Comparison of ENCODE assay signal across 22 cellular contexts in genomic region chr2:100683231-100683630, GRCh38.
DNase-seq lines count a peak whose midpoint lies in the region; ATAC-seq and TF ChIP-seq lines count a peak whose summit lies in the region.
"Had no signal": no experiment of that assay in that cellular context is flagged by ENCODE, and none has a peak within 500 bp of the region (broad histone marks: within the 10 kb centered on the region; RNA-seq: fewer than 3 reads in every experiment).

No MANE protein-coding gene starts in this region.

- H3K4me2 ChIP-seq in trophoblast cell (ENCODE audit: low read length): no peak overlapping the region
- H3K4me2 ChIP-seq: BLaER1 had no signal

- H3K14ac ChIP-seq in trophoblast cell (ENCODE audit: low read length): no peak overlapping the region

- no peak overlapping the region for H4K8ac ChIP-seq in trophoblast cell (ENCODE audit: low read depth, low read length)

- H2AFZ ChIP-seq in trophoblast cell (ENCODE audit: insufficient read depth, low read length, poor library complexity): no peak overlapping the region
- H2AFZ ChIP-seq: GM23248 had no signal

- CTCF ChIA-PET in activated CD8-positive, alpha-beta memory T cell treated with anti-CD3 and anti-CD28 coated beads, Interleukin-2, amount 10 ng/mL, durations not matched to agents 7 days and 5 days (lab: Charles Lee): no interaction called here

- H3K9me3 ChIP-seq in trophoblast cell (ENCODE audit: insufficient read depth, low read depth, low read length): peaks cover 2% of the 10 kb centered on the region

- H3K27ac Mint-ChIP-seq in chondrocyte (ENCODE audit: unreplicated experiment) (peak overlapping the region; percentile 28), mesothelial cell of epicardium (no peak overlapping the region)
- no peak overlapping the region for H3K27ac Mint-ChIP-seq in activated CD8-positive, alpha-beta memory T cell treated with anti-CD3 and anti-CD28 coated beads, Interleukin-2, amount 10 ng/mL, durations not matched to agents 7 days and 5 days
- H3K27ac Mint-ChIP-seq: B cell; CD4-positive, CD25-positive, alpha-beta regulatory T cell; CD8-positive, alpha-beta T cell had no signal

- H3K36me3 ChIP-seq in trophoblast cell (ENCODE audit: control insufficient read depth in 1 of 2, insufficient read depth in 2 of 2, low read length in 2 of 2): no peaks in the 10 kb centered on the region
- H3K36me3 ChIP-seq: BLaER1 had no signal

- no peak overlapping the region for H2AK5ac ChIP-seq in trophoblast cell (ENCODE audit: low read length)

- no peak for ATAC-seq in activated CD8-positive, alpha-beta memory T cell treated with anti-CD3 and anti-CD28 coated beads, Interleukin-2, amount 10 ng/mL, durations not matched to agents 7 days and 5 days
- ATAC-seq: CD8-positive, alpha-beta T cell; GM12878 had no signal

- H3K79me1 ChIP-seq in trophoblast cell (ENCODE audit: low read length): peaks cover 5% of the 10 kb centered on the region

- H3K9me3 Mint-ChIP-seq in chondrocyte (ENCODE audit: low read depth): peaks cover 38% of the 10 kb centered on the region
- H3K9me3 Mint-ChIP-seq in activated CD8-positive, alpha-beta memory T cell treated with anti-CD3 and anti-CD28 coated beads, Interleukin-2, amount 10 ng/mL, durations not matched to agents 7 days and 5 days (ENCODE audit: low read depth): no peaks in the 10 kb centered on the region
- peaks cover 31% of the 10 kb centered on the region for H3K9me3 Mint-ChIP-seq in mesothelial cell of epicardium

- no peak overlapping the region for H2BK12ac ChIP-seq in trophoblast cell (ENCODE audit: low read length)

- no peaks in the 10 kb centered on the region for H3K79me2 ChIP-seq in trophoblast cell (ENCODE audit: control insufficient read depth, insufficient read depth, low read length, poor library complexity)

- no peaks in the 10 kb centered on the region for H3K27me3 ChIP-seq in trophoblast cell (ENCODE audit: insufficient read depth, low read length)
- H3K27me3 ChIP-seq: BLaER1 had no signal

- H4K12ac ChIP-seq in trophoblast cell (ENCODE audit: low read depth, low read length): no peak overlapping the region

- peaks cover 5 to 6% of the 10 kb centered on the region in 2 experiments for H3K4me1 ChIP-seq in trophoblast cell (ENCODE audit: control insufficient read depth in 1 of 2, insufficient read depth in 2 of 2, low read length in 2 of 2)
- H3K4me1 ChIP-seq: BLaER1, Caco-2 had no signal

- H3K4me1 Mint-ChIP-seq in chondrocyte (ENCODE audit: low read depth): no peaks in the 10 kb centered on the region
- no peaks in the 10 kb centered on the region for H3K4me1 Mint-ChIP-seq in activated CD8-positive, alpha-beta memory T cell treated with anti-CD3 and anti-CD28 coated beads, Interleukin-2, amount 10 ng/mL, durations not matched to agents 7 days and 5 days
- H3K4me1 Mint-ChIP-seq in mesothelial cell of epicardium: no peaks in the 10 kb centered on the region
- H3K4me1 Mint-ChIP-seq: B cell had no signal

- no peak overlapping the region for H3K18ac ChIP-seq in trophoblast cell (ENCODE audit: low read length)

- H3K23ac ChIP-seq in trophoblast cell (ENCODE audit: low read length): no peak overlapping the region

- no peak overlapping the region for H2BK120ac ChIP-seq in trophoblast cell (ENCODE audit: insufficient read depth, low read length, poor library complexity)

- TF ChIP-seq CTCF in chondrocyte (IDR thresholded peaks at IDR 0.05) (no peak), mesothelial cell of epicardium (IDR thresholded peaks at IDR 0.05; ENCODE audit: unreplicated experiment) (no peak)

- H3K4ac ChIP-seq in trophoblast cell (ENCODE audit: low read depth, low read length): no peak overlapping the region

- DNase-seq in ELF-1 (ENCODE audit: low read depth, low spot score): peak; percentile 38
- no peak for DNase-seq in chondrocyte (ENCODE audit: low spot score)
- peak; percentile 71 for DNase-seq in islet precursor cell
- peak; percentile 91 to 98 for DNase-seq in trophoblast cell
- DNase-seq in stimulated activated CD4-positive, alpha-beta T cell treated with anti-CD3 and anti-CD28 coated beads, Interleukin-12 subunit alpha, Interleukin-12 subunit beta, amount 100 ng/mL, for 4 hours: no peak
- no peak for DNase-seq in stimulated activated CD4-positive, alpha-beta T cell treated with anti-CD3 and anti-CD28 coated beads, Interleukin-15, amount 100 ng/mL, for 24 hours
- no peak for DNase-seq in activated CD8-positive, alpha-beta memory T cell treated with anti-CD3 and anti-CD28 coated beads, Interleukin-2, amount 10 ng/mL, durations not matched to agents 7 days and 5 days
- DNase-seq in mesothelial cell of epicardium (ENCODE audit: low spot score in 2 of 2, unreplicated experiment in 2 of 2): no peak
- DNase-seq: Caco-2; CD4-positive, CD25-positive, alpha-beta regulatory T cell; CD8-positive, alpha-beta T cell; DMS153; DND-41; GDM1; GM23248; H7; HCEC 1CT had no signal

- H3K27ac ChIP-seq in trophoblast cell (ENCODE audit: low read depth, low read length): peak overlapping the region; percentile 79
- H3K27ac ChIP-seq: 22Rv1, BLaER1, C4-2B, GM23248 had no signal

- WGBS in trophoblast cell (ENCODE audit: extremely low coverage, insufficient coverage, insufficient read length): no CpG with 5 or more reads among the region's 4 CpGs

- H3K4me3 ChIP-seq in trophoblast cell (ENCODE audit: low read depth, low read length): no peak overlapping the region
- H3K4me3 ChIP-seq: BLaER1, GM12878, GM23248 had no signal

- H3K27me3 Mint-ChIP-seq in chondrocyte (ENCODE audit: low read depth): peaks cover 2% of the 10 kb centered on the region
- peaks cover 14% of the 10 kb centered on the region for H3K27me3 Mint-ChIP-seq in activated CD8-positive, alpha-beta memory T cell treated with anti-CD3 and anti-CD28 coated beads, Interleukin-2, amount 10 ng/mL, durations not matched to agents 7 days and 5 days
- H3K27me3 Mint-ChIP-seq in mesothelial cell of epicardium (ENCODE audit: low read depth): no peaks in the 10 kb centered on the region

- peaks cover 4% of the 10 kb centered on the region for H3K36me3 Mint-ChIP-seq in chondrocyte (ENCODE audit: low read depth)
- no peaks in the 10 kb centered on the region for H3K36me3 Mint-ChIP-seq in activated CD8-positive, alpha-beta memory T cell treated with anti-CD3 and anti-CD28 coated beads, Interleukin-2, amount 10 ng/mL, durations not matched to agents 7 days and 5 days
- H3K36me3 Mint-ChIP-seq in mesothelial cell of epicardium: peaks cover 2% of the 10 kb centered on the region
- H3K36me3 Mint-ChIP-seq: CD4-positive, CD25-positive, alpha-beta regulatory T cell; CD8-positive, alpha-beta T cell had no signal

- H4K91ac ChIP-seq in trophoblast cell (ENCODE audit: low read depth, low read length): no peak overlapping the region

- H3K9ac ChIP-seq in trophoblast cell (ENCODE audit: low read length): no peak overlapping the region
- H3K9ac ChIP-seq: BLaER1, GM23248 had no signal

- H3K4me3 Mint-ChIP-seq in chondrocyte (ENCODE audit: unreplicated experiment): no peak overlapping the region
- H3K4me3 Mint-ChIP-seq in activated CD8-positive, alpha-beta memory T cell treated with anti-CD3 and anti-CD28 coated beads, Interleukin-2, amount 10 ng/mL, durations not matched to agents 7 days and 5 days: no peak overlapping the region
- H3K4me3 Mint-ChIP-seq in mesothelial cell of epicardium: no peak overlapping the region
- H3K4me3 Mint-ChIP-seq: B cell; CD4-positive, CD25-positive, alpha-beta regulatory T cell; CD8-positive, alpha-beta T cell had no signal

- no peak overlapping the region for H2BK5ac ChIP-seq in trophoblast cell (ENCODE audit: low read depth, low read length, poor library complexity)

Comparison
In these comparisons a context has a peak if more than half of its experiments do, and no peak if none do; other contexts are left out.
1. DNase-seq: peak in ELF-1 (single experiment), islet precursor cell (single experiment) and trophoblast cell (2 of 2); none in chondrocyte (single experiment), stimulated activated CD4-positive, alpha-beta T cell treated with anti-CD3 and anti-CD28 coated beads, Interleukin-12 subunit alpha, Interleukin-12 subunit beta, amount 100 ng/mL, for 4 hours (single experiment), stimulated activated CD4-positive, alpha-beta T cell treated with anti-CD3 and anti-CD28 coated beads, Interleukin-15, amount 100 ng/mL, for 24 hours (single experiment), activated CD8-positive, alpha-beta memory T cell treated with anti-CD3 and anti-CD28 coated beads, Interleukin-2, amount 10 ng/mL, durations not matched to agents 7 days and 5 days (single experiment) and mesothelial cell of epicardium (0 of 2).